Comparison of ENCODE assay signal across 24 cellular contexts in the genomic region with DNA sequence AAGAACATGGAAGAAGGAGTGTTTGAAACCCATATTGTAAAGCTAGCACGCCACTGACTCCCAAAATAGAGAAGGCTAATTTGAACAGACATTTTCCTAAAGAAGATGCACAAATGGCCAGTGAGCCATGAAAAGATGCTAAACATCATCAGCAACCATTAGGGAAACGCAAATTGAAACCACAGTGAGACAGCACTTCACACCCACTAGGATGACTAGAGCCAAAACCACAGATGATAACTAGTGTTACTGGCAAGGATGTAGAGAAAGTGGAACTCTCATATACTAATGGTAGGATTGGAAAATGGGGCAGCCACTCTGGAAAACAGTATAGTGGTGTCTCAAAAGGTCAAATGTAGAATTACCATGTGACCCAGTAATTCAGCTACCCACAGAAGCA. TPM values are rescaled to one million over a fixed set of nuclear protein-coding genes. Genes with fewer than 3 reads are reported as not detected.
DNase-seq lines count a peak whose midpoint lies in the region; ATAC-seq, FAIRE-seq and TF ChIP-seq lines count a peak whose summit lies in the region.
"Had no signal": no experiment of that assay in that cellular context is flagged by ENCODE, and none has a peak within 500 bp of the region (broad histone marks: within the 10 kb centered on the region; RNA-seq: fewer than 3 reads in every experiment).

No MANE protein-coding gene starts in this region.

- H3K36me3 ChIP-seq in astrocyte (ENCODE audit: insufficient read depth, low read length) (no peaks in the 10 kb centered on the region), osteoblast (ENCODE audit: insufficient read depth, low read length) (no peaks in the 10 kb centered on the region), thyroid gland (no peaks in the 10 kb centered on the region)
- H3K36me3 ChIP-seq: BE2C had no signal

- H3K27me3 ChIP-seq in astrocyte (ENCODE audit: insufficient read depth, low read length) = no peaks in the 10 kb centered on the region
- no peaks in the 10 kb centered on the region for H3K27me3 ChIP-seq in osteoblast (ENCODE audit: insufficient read depth, low read length)
- no peaks in the 10 kb centered on the region for H3K27me3 ChIP-seq in thyroid gland
- H3K27me3 ChIP-seq: BE2C had no signal

- peaks cover 3% of the 10 kb centered on the region for H3K9me3 ChIP-seq in astrocyte (ENCODE audit: insufficient read depth, low read depth, low read length)
- no peaks in the 10 kb centered on the region for H3K9me3 ChIP-seq in osteoblast (ENCODE audit: low read depth, low read length)
- no peaks in the 10 kb centered on the region for H3K9me3 ChIP-seq in thyroid gland
- H3K9me3 ChIP-seq: BE2C had no signal

- peaks cover 12% of the 10 kb centered on the region for H3K27me3 Mint-ChIP-seq in activated CD4-positive, alpha-beta T cell treated with anti-CD3 and anti-CD28 coated beads for 36 hours
- H3K27me3 Mint-ChIP-seq in astrocyte (ENCODE audit: low read depth, unreplicated experiment) = no peaks in the 10 kb centered on the region

- ATAC-seq in activated CD4-positive, alpha-beta T cell treated with anti-CD3 and anti-CD28 coated beads for 36 hours = peak; percentile 44
- no peak for ATAC-seq in GM18909 (IDR thresholded peaks at IDR 0.05; ENCODE audit: poor library complexity, unreplicated experiment)

- no peak for TF ChIP-seq CTCF in NB4 (IDR thresholded peaks at IDR 0.05; ENCODE audit: low read depth, low read length)
- no peak for TF ChIP-seq CTCF in astrocyte (IDR thresholded peaks at IDR 0.05; ENCODE audit: insufficient read depth, low read depth, low read length)
- TF ChIP-seq CTCF in osteoblast (IDR thresholded peaks at IDR 0.05; ENCODE audit: extremely low read depth, low read depth, low read length) = no peak
- TF ChIP-seq CTCF in thyroid gland (IDR thresholded peaks at IDR 0.05) = no peak

- no peaks in the 10 kb centered on the region for H4K20me1 ChIP-seq in astrocyte (ENCODE audit: insufficient read depth, low read length)
- no peaks in the 10 kb centered on the region for H4K20me1 ChIP-seq in osteoblast (ENCODE audit: insufficient read depth, low read length)

- H3K4me3 ChIP-seq in NB4 (ENCODE audit: low read depth, low read length) = no peak overlapping the region
- H3K4me3 ChIP-seq in astrocyte (ENCODE audit: insufficient read depth, low read depth, low read length) = no peak overlapping the region
- no peak overlapping the region for H3K4me3 ChIP-seq in osteoblast (ENCODE audit: insufficient read depth, low read length)
- no peak overlapping the region for H3K4me3 ChIP-seq in thyroid gland (replicated peaks in 1 of 3)
- H3K4me3 ChIP-seq: SK-N-MC had no signal

- no peak overlapping the region for H3K4me3 Mint-ChIP-seq in activated CD4-positive, alpha-beta T cell treated with anti-CD3 and anti-CD28 coated beads for 36 hours
- H3K4me3 Mint-ChIP-seq in astrocyte (ENCODE audit: unreplicated experiment) = no peak overlapping the region
- H3K4me3 Mint-ChIP-seq: CD4-positive, CD25-positive, alpha-beta regulatory T cell had no signal

- intact Hi-C loops in activated CD4-positive, alpha-beta T cell treated with anti-CD3 and anti-CD28 coated beads for 36 hours (cut with DNase I, micrococcal nuclease) = no loop called here
- intact Hi-C loops in thyroid gland (cut with DNase I) = no loop called here

- H3K9me3 Mint-ChIP-seq in activated CD4-positive, alpha-beta T cell treated with anti-CD3 and anti-CD28 coated beads for 36 hours (ENCODE audit: low read depth) = peaks cover 5% of the 10 kb centered on the region
- H3K9me3 Mint-ChIP-seq in astrocyte (ENCODE audit: unreplicated experiment) = peaks cover 9% of the 10 kb centered on the region

- H3K36me3 Mint-ChIP-seq in activated CD4-positive, alpha-beta T cell treated with anti-CD3 and anti-CD28 coated beads for 36 hours (ENCODE audit: low read depth) = no peaks in the 10 kb centered on the region
- H3K36me3 Mint-ChIP-seq in astrocyte (ENCODE audit: low read depth, unreplicated experiment) = peaks cover 3% of the 10 kb centered on the region
- H3K36me3 Mint-ChIP-seq: CD4-positive, CD25-positive, alpha-beta regulatory T cell had no signal

- H3K4me1 Mint-ChIP-seq in activated CD4-positive, alpha-beta T cell treated with anti-CD3 and anti-CD28 coated beads for 36 hours = no peaks in the 10 kb centered on the region
- peaks cover 29% of the 10 kb centered on the region for H3K4me1 Mint-ChIP-seq in astrocyte (ENCODE audit: low read depth, unreplicated experiment)
- H3K4me1 Mint-ChIP-seq: CD4-positive, CD25-positive, alpha-beta regulatory T cell had no signal

- POLR2A ChIA-PET in activated CD4-positive, alpha-beta T cell treated with anti-CD3 and anti-CD28 coated beads for 36 hours (lab: Charles Lee) = no interaction called here

- H3K4me2 ChIP-seq in astrocyte (ENCODE audit: low read length) (no peak overlapping the region), osteoblast (ENCODE audit: insufficient read depth, low read length) (no peak overlapping the region)
- H3K4me2 ChIP-seq: KMS-11 had no signal

- H2AFZ ChIP-seq in astrocyte (ENCODE audit: low read depth, low read length) (no peak overlapping the region), osteoblast (ENCODE audit: low read length) (no peak overlapping the region)

- no peak for FAIRE-seq in astrocyte (lab: Jason Lieb, UNC)
- FAIRE-seq: A204.1, GM12891, H1 had no signal

- H3K27ac ChIP-seq in astrocyte (ENCODE audit: low read depth, low read length) (no peak overlapping the region), osteoblast (ENCODE audit: low read depth, low read length) (no peak overlapping the region), thyroid gland (no peak overlapping the region)
- H3K27ac ChIP-seq: KMS-11, SK-N-MC had no signal

- H3K79me2 ChIP-seq in astrocyte (ENCODE audit: insufficient read depth, low read length) (no peaks in the 10 kb centered on the region), osteoblast (ENCODE audit: insufficient read depth, low read length) (no peaks in the 10 kb centered on the region)

- DNase-seq in activated CD4-positive, alpha-beta T cell treated with anti-CD3 and anti-CD28 coated beads for 36 hours = no peak
- DNase-seq in activated CD4-positive, alpha-beta T cell treated with anti-CD3 and anti-CD28 coated beads for 1 hour = no peak
- DNase-seq in NB4 (ENCODE audit: low read depth) (peak; percentile 31), astrocyte (ENCODE audit: low read depth) (peak; percentile 86), osteoblast (ENCODE audit: insufficient read length, low spot score, missing footprints) (peak; percentile 1), SKM-1 (lab: John Stamatoyannopoulos, UW; ENCODE audit: unreplicated experiment) (no peak), thyroid gland (no peak)
- DNase-seq: BE2C; Caco-2; CD4-positive, CD25-positive, alpha-beta regulatory T cell; DMS153; NCI-H1092 treated with DMSO at 0.1 percent for 48 hours; NCI-H146; NCI-H2029 treated with DMSO at 0.1 percent for 48 hours; NCI-H2171 treated with DMSO at 0.1 percent for 48 hours; NCI-H446 treated with DMSO at 0.1 percent for 48 hours; NCI-H69; SHP77 had no signal

- CTCF ChIA-PET in activated CD4-positive, alpha-beta T cell treated with anti-CD3 and anti-CD28 coated beads for 36 hours (lab: Charles Lee) = interaction anchor here (0.6 kb wide), 1 partner anchor 405 kb away, joined by 3 read pairs; no protein-coding TSS in a partner anchor

- WGBS in thyroid gland, 2 donors = 89 to 90% methylated on average over 2 of the region's 2 CpGs

- no peak overlapping the region for H3K9ac ChIP-seq in astrocyte (ENCODE audit: low read length)
- H3K9ac ChIP-seq: KMS-11 had no signal

- H3K4me1 ChIP-seq in astrocyte (ENCODE audit: insufficient read depth, low read length) (peaks cover 28% of the 10 kb centered on the region), osteoblast (ENCODE audit: insufficient read depth, low read length) (no peaks in the 10 kb centered on the region), thyroid gland (peaks cover 0 to 14% of the 10 kb centered on the region in 2 donors)
- H3K4me1 ChIP-seq: BE2C had no signal

- TF ChIP-seq POLR2A in NB4 (IDR thresholded peaks at IDR 0.05; ENCODE audit: extremely low read depth, insufficient read length) (no peak), thyroid gland (IDR thresholded peaks at IDR 0.05) (no peak)

- H3K27ac Mint-ChIP-seq in activated CD4-positive, alpha-beta T cell treated with anti-CD3 and anti-CD28 coated beads for 36 hours = no peak overlapping the region
- H3K27ac Mint-ChIP-seq in astrocyte (ENCODE audit: unreplicated experiment) = peak overlapping the region; percentile 3
- H3K27ac Mint-ChIP-seq: CD4-positive, CD25-positive, alpha-beta regulatory T cell had no signal

RNA-seq across cellular contexts. Expression of gene BMP7, which starts 58.2 kb away (rescaled TPM):
- under 1 TPM in 1 of 2 experiments, not detected in 1; 0.41 TPM for total RNA-seq in activated CD4-positive, alpha-beta T cell treated with anti-CD3 and anti-CD28 coated beads for 36 hours
- 12.3 and 15.3 TPM in 2 replicates for total RNA-seq in astrocyte
- total RNA-seq in osteoblast = not detected in 2 replicates
- total RNA-seq in thyroid gland = 100 to 1,000 TPM in 1 of 4 donors, 10 to 100 TPM in 3; 34.0 to 113 (median 80.2) TPM
- total RNA-seq: CD4-positive, CD25-positive, alpha-beta regulatory T cell had no signal

Comparison
In these comparisons a context has a peak if more than half of its experiments do, and no peak if none do; other contexts are left out.
1. DNase-seq: peak in NB4 (single experiment), astrocyte (single experiment) and osteoblast (single experiment); none in activated CD4-positive, alpha-beta T cell treated with anti-CD3 and anti-CD28 coated beads for 36 hours (single experiment), activated CD4-positive, alpha-beta T cell treated with anti-CD3 and anti-CD28 coated beads for 1 hour (single experiment), SKM-1 (single experiment) and thyroid gland (0 of 2).